Comparison of ENCODE assay signal across 1 cellular context in the genomic region with DNA sequence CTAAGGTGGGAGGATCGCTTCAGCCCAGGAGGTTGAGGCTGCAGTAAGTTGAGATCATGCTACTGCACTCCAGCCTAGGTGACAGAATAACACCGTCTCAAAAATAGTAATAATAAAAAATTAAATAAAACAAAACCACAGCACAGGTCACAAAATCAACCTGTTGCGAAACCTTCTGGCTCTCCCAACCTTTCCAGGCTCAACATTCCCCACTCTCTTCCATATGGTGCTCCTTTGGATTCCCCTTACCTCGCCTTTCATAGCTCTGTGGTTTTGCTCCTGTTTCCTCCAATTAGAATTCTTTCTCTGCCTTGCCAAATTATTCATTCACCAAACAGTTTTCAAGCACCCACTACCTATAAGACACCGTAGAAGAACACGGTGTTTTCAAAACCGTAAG.
TF ChIP-seq lines count a peak whose summit lies in the region.

No MANE protein-coding gene starts in this region.

TF ChIP-seq in HepG2, 621 proteins besides CTCF, POLR2A, EP300 and RAD21:
- TF ChIP-seq CEBPG (CRISPR knock-in tag; IDR thresholded peaks at IDR 0.05) (peak; percentile 39; the same call in 1 of the 2 replicates), CEBPB (IDR thresholded peaks at IDR 0.05; ENCODE audit: borderline replicate concordance, low read depth, low read length) (peak; percentile 78), ZNF776 (CRISPR knock-in tag; IDR thresholded peaks at IDR 0.05) (no peak)
TF ChIP-seq in HepG2: peak in this region for 2.
